ENCODE assay signal across 29 cellular contexts in the genomic region with DNA sequence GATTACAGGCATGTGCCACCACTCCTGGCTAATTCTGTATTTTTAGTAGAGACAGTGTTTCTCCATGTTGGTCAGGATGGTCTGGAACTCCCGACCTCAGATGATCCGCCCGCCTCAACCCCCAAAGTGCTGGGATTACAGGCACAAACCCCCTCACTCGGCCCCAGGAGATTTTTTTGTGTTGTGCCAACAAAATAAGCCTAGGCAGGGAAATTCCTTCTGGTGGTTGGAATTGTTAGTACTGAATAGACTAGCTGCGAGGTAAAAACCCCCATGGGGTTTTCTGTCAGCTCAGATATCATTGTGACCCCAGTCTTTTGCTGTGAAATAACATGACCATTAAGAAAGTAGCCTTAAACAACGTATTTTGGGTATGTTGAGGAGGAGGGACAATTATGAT.
"Had no signal": no experiment of that assay in that cellular context is flagged by ENCODE, and none has a peak within 500 bp of the region (broad histone marks: within the 10 kb centered on the region; RNA-seq: fewer than 3 reads in every experiment).

No MANE protein-coding gene starts in this region.

- H3K36me3 Mint-ChIP-seq: natural killer cell, WTC11 had no signal

- H3K27ac Mint-ChIP-seq: activated CD4-positive, alpha-beta memory T cell treated with anti-CD3 and anti-CD28 coated beads, Interleukin-2, amount 10 ng/mL, durations not matched to agents 7 days and 5 days; activated CD4-positive, alpha-beta T cell treated with anti-CD3 and anti-CD28 coated beads, Interleukin-2, amount 10 ng/mL, durations not matched to agents 7 days and 5 days; activated T-helper 17 cell treated with anti-CD3 and anti-CD28 coated beads, Interleukin-2, amount 50 U/mL, for 72 hours; natural killer cell; WTC11 had no signal

- H3K4me3 Mint-ChIP-seq: activated CD4-positive, alpha-beta memory T cell treated with anti-CD3 and anti-CD28 coated beads, Interleukin-2, amount 10 ng/mL, durations not matched to agents 7 days and 5 days; activated CD4-positive, alpha-beta T cell treated with anti-CD3 and anti-CD28 coated beads, Interleukin-2, amount 10 ng/mL, durations not matched to agents 7 days and 5 days; activated T-cell treated with anti-CD3 and anti-CD28 coated beads, Interleukin-2, amount 50 U/mL, for 4 hours; activated T-helper 17 cell treated with anti-CD3 and anti-CD28 coated beads, Interleukin-2, amount 50 U/mL, for 72 hours; natural killer cell; stimulated activated naive CD8-positive, alpha-beta T cell treated with anti-CD3 and anti-CD28 coated beads, Interleukin-15, amount 100 ng/mL, for 72 hours; WTC11 had no signal

- H3K27ac ChIP-seq: brain microvascular endothelial cell, left lung, lower lobe of right lung, neutrophil, right lobe of liver, thyroid gland, upper lobe of left lung, vagina had no signal

- ATAC-seq: activated T-cell treated with anti-CD3 and anti-CD28 coated beads, Interleukin-2, amount 50 U/mL, for 4 hours; activated T-helper 17 cell treated with anti-CD3 and anti-CD28 coated beads, Interleukin-2, amount 50 U/mL, for 72 hours; left lung; lower lobe of right lung; natural killer cell; right lobe of liver; stimulated activated naive CD8-positive, alpha-beta T cell treated with anti-CD3 and anti-CD28 coated beads, Interleukin-15, amount 100 ng/mL, for 72 hours; WTC11 had no signal

- H3K4me1 Mint-ChIP-seq: activated CD4-positive, alpha-beta T cell treated with anti-CD3 and anti-CD28 coated beads, Interleukin-2, amount 10 ng/mL, durations not matched to agents 7 days and 5 days; activated T-helper 17 cell treated with anti-CD3 and anti-CD28 coated beads, Interleukin-2, amount 50 U/mL, for 72 hours; natural killer cell; stimulated activated naive CD8-positive, alpha-beta T cell treated with anti-CD3 and anti-CD28 coated beads, Interleukin-15, amount 100 ng/mL, for 72 hours had no signal

- H3K27me3 Mint-ChIP-seq: activated CD4-positive, alpha-beta T cell treated with anti-CD3 and anti-CD28 coated beads, Interleukin-2, amount 10 ng/mL, durations not matched to agents 7 days and 5 days; activated T-helper 17 cell treated with anti-CD3 and anti-CD28 coated beads, Interleukin-2, amount 50 U/mL, for 72 hours; stimulated activated naive CD8-positive, alpha-beta T cell treated with anti-CD3 and anti-CD28 coated beads, Interleukin-15, amount 100 ng/mL, for 72 hours had no signal

- H3K4me3 ChIP-seq: left lung, lower lobe of right lung, right lobe of liver, thyroid gland, upper lobe of left lung, vagina had no signal

- H3K4me1 ChIP-seq: left lung, lower lobe of right lung, right lobe of liver, thyroid gland, upper lobe of left lung, vagina had no signal

- H3K27me3 ChIP-seq: brain microvascular endothelial cell, left lung, neutrophil, right lobe of liver, thyroid gland, upper lobe of left lung, vagina had no signal

- H3K36me3 ChIP-seq: brain microvascular endothelial cell, left lung, lower lobe of right lung, neutrophil, right lobe of liver, thyroid gland, upper lobe of left lung, vagina had no signal

- H3K9me3 Mint-ChIP-seq: activated CD4-positive, alpha-beta memory T cell treated with anti-CD3 and anti-CD28 coated beads, Interleukin-2, amount 10 ng/mL, durations not matched to agents 7 days and 5 days; activated CD4-positive, alpha-beta T cell treated with anti-CD3 and anti-CD28 coated beads, Interleukin-2, amount 10 ng/mL, durations not matched to agents 7 days and 5 days; activated T-cell treated with anti-CD3 and anti-CD28 coated beads, Interleukin-2, amount 50 U/mL, for 4 hours; activated T-helper 17 cell treated with anti-CD3 and anti-CD28 coated beads, Interleukin-2, amount 50 U/mL, for 72 hours; natural killer cell; stimulated activated naive CD8-positive, alpha-beta T cell treated with anti-CD3 and anti-CD28 coated beads, Interleukin-15, amount 100 ng/mL, for 72 hours; WTC11 had no signal

- H3K9me3 ChIP-seq: left lung, lower lobe of right lung, neutrophil, right lobe of liver, thyroid gland, upper lobe of left lung, vagina had no signal

- DNase-seq: activated CD4-positive, alpha-beta memory T cell treated with anti-CD3 and anti-CD28 coated beads, Interleukin-2, amount 10 ng/mL, durations not matched to agents 7 days and 5 days; activated CD4-positive, alpha-beta T cell treated with anti-CD3 and anti-CD28 coated beads for 1 hour; activated CD4-positive, alpha-beta T cell treated with anti-CD3 and anti-CD28 coated beads, Interleukin-2, amount 10 ng/mL, durations not matched to agents 7 days and 5 days; activated CD8-positive, alpha-beta memory T cell treated with anti-CD3 and anti-CD28 coated beads, Interleukin-2, amount 50 U/mL, for 48 hours; activated gamma-delta T cell treated with Interleukin-2 at 50 U/mL for 16 hours; activated naive CD4-positive, alpha-beta T cell treated with anti-CD3 and anti-CD28 coated beads, Interleukin-2, amount 50 U/mL, for 16 hours; activated T-cell treated with anti-CD3 and anti-CD28 coated beads, Interleukin-2, amount 50 U/mL, for 4 hours; amniotic stem cell; brain microvascular endothelial cell; caudate nucleus; cortex of kidney; left lung; lower lobe of right lung; mesenchymal stem cell; natural killer cell; right lobe of liver; stimulated activated CD4-positive, alpha-beta T cell treated with anti-CD3 and anti-CD28 coated beads, Interleukin-2, amount 100 ng/mL, for 48 hours; stimulated activated naive CD8-positive, alpha-beta T cell treated with anti-CD3 and anti-CD28 coated beads, Interleukin-15, amount 100 ng/mL, for 72 hours; substantia nigra; T-helper 2 cell; thyroid gland; upper lobe of left lung had no signal

- FAIRE-seq: astrocyte, frontal cortex, islet of Langerhans had no signal
